In the genomic region with DNA sequence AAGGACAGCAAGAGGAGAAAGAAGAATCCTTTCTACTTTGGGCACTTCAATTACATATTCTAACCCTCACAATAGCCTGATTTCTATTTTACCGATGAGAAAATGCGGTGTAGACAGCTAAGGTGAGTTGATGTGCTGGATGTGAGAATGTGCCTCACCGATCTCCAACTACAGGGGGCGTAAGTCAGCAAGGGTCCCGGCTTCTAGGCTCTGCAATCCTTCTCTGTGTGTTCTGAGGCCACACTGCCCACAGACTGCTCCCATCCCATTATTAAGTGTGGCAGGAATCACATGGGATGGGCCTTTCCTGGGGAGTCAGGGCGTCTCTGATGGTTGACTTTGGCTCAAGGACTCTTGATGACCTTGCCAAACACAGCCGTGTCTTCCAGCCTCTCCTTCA, we compare ENCODE assay signal across 12 cellular contexts. TPM values are rescaled to one million over a fixed set of nuclear protein-coding genes. Genes with fewer than 3 reads are reported as not detected.
A peak's percentile ranks its signal among the peaks of the same experiment; 100 is the strongest.
DNase-seq lines count a peak whose midpoint lies in the region; ATAC-seq and TF ChIP-seq lines count a peak whose summit lies in the region.
"Had no signal": no experiment of that assay in that cellular context is flagged by ENCODE, and none has a peak within 500 bp of the region (broad histone marks: within the 10 kb centered on the region; RNA-seq: fewer than 3 reads in every experiment).

No MANE protein-coding gene starts in this region.

- H3K27ac Mint-ChIP-seq in Caco-2 (ENCODE audit: unreplicated experiment) = no peak overlapping the region

- no peaks in the 10 kb centered on the region for H3K4me1 Mint-ChIP-seq in Caco-2 (ENCODE audit: low read depth, unreplicated experiment)

- POLR2A ChIA-PET in Caco-2 (lab: Charles Lee) = no interaction called here

- H3K4me3 ChIP-seq in GM06990 (replicated peaks; ENCODE audit: low read depth, low read length) (no peak overlapping the region), H7 (ENCODE audit: insufficient read depth, low read depth, low read length) (no peak overlapping the region), Caco-2 (ENCODE audit: low read depth, low read length) (no peak overlapping the region)
- H3K4me3 ChIP-seq: SJCRH30, vagina had no signal

- intact Hi-C loops in Caco-2 (cut with micrococcal nuclease; ENCODE audit: unreplicated experiment) = no loop called here

- H3K4me3 Mint-ChIP-seq in Caco-2 (ENCODE audit: unreplicated experiment) = no peak overlapping the region

- H3K36me3 ChIP-seq in GM06990 (ENCODE audit: control insufficient read depth, insufficient read depth, low read length) = no peaks in the 10 kb centered on the region
- no peaks in the 10 kb centered on the region for H3K36me3 ChIP-seq in H7 (replicated peaks; ENCODE audit: control insufficient read depth, insufficient read depth, low read length)
- H3K36me3 ChIP-seq in Caco-2 (ENCODE audit: control insufficient read depth, insufficient read depth, low read length) = no peaks in the 10 kb centered on the region
- H3K36me3 ChIP-seq: SJCRH30, vagina had no signal

- CTCF ChIA-PET in Caco-2 (lab: Charles Lee) = no interaction called here

- no peaks in the 10 kb centered on the region for H3K27me3 Mint-ChIP-seq in Caco-2 (ENCODE audit: insufficient read depth, unreplicated experiment)

- ATAC-seq in GM19452 (IDR thresholded peaks at IDR 0.05; ENCODE audit: unreplicated experiment) = no peak

- DNase-seq in GM06990 (ENCODE audit: extremely low read depth, insufficient read length) (no peak), H7 (peak; percentile 46), UCSD-AML1 (lab: John Stamatoyannopoulos, UW; ENCODE audit: unreplicated experiment) (peak; percentile 30), iPS-NIHi11 (ENCODE audit: low spot score) (peak; percentile 53), Caco-2 (no peak), DMS79 (lab: John Stamatoyannopoulos, UW) (no peak)
- DNase-seq: activated CD4-positive, alpha-beta T cell treated with anti-CD3 and anti-CD28 coated beads for 1 hour; effector CD8-positive, alpha-beta T cell; NCI-H446 had no signal

- H3K36me3 Mint-ChIP-seq in Caco-2 (ENCODE audit: insufficient read depth, unreplicated experiment) = no peaks in the 10 kb centered on the region

- TF ChIP-seq CTCF in GM06990 (IDR thresholded peaks at IDR 0.05; ENCODE audit: insufficient read depth, low read length, poor library complexity, severe bottlenecking) (peak; percentile 28), Caco-2 (IDR thresholded peaks at IDR 0.05; ENCODE audit: insufficient read depth in 1 of 2, low read depth in 1 of 2, low read length in 1 of 2, severe bottlenecking in 1 of 2, unreplicated experiment in 1 of 2) (peak in 1 of 2 experiments; percentile 30)

- no TSS peak for BruUV-seq in Caco-2 (replicated peaks; lab: Mats Ljungman, UMichigan)

- H3K9me3 Mint-ChIP-seq in Caco-2 (ENCODE audit: unreplicated experiment) = no peaks in the 10 kb centered on the region

- H3K9me3 ChIP-seq in Caco-2 = no peaks in the 10 kb centered on the region
- H3K9me3 ChIP-seq: SJCRH30, vagina had no signal

- no peaks in the 10 kb centered on the region for H3K4me1 ChIP-seq in Caco-2
- H3K4me1 ChIP-seq: SJCRH30, vagina had no signal

- H3K27me3 ChIP-seq in GM06990 (replicated peaks; ENCODE audit: control insufficient read depth, insufficient read depth, low read length) (no peaks in the 10 kb centered on the region; the same call in 1 of the 2 replicates), H7 (ENCODE audit: control insufficient read depth, insufficient read depth, low read length) (no peaks in the 10 kb centered on the region), Caco-2 (replicated peaks; ENCODE audit: control insufficient read depth, insufficient read depth, low read length) (no peaks in the 10 kb centered on the region)
- H3K27me3 ChIP-seq: SJCRH30, vagina had no signal

RNA-seq across cellular contexts. Expression of gene RPL35A, which starts 23.6 kb away (rescaled TPM):
- total RNA-seq in H7 (2014; rRNA removed; shearing (Covaris generic)) = 909 and 971 TPM in 2 replicates
- 880 and 900 TPM in 2 replicates for total RNA-seq in Caco-2 (2022)

RNA-seq across cellular contexts. Expression of gene LMLN, which starts 33.6 kb away (rescaled TPM):
- 2.1 and 3.7 TPM in 2 replicates for total RNA-seq in H7 (2014; rRNA removed; shearing (Covaris generic))
- 2.4 and 2.5 TPM in 2 replicates for total RNA-seq in Caco-2 (2022)

Comparison
In these comparisons a context has a peak if more than half of its experiments do, and no peak if none do; other contexts are left out.
1. DNase-seq: peak in H7 (single experiment), UCSD-AML1 (single experiment) and iPS-NIHi11 (single experiment); none in GM06990 (single experiment), Caco-2 (0 of 2) and DMS79 (single experiment).